In the genomic region with DNA sequence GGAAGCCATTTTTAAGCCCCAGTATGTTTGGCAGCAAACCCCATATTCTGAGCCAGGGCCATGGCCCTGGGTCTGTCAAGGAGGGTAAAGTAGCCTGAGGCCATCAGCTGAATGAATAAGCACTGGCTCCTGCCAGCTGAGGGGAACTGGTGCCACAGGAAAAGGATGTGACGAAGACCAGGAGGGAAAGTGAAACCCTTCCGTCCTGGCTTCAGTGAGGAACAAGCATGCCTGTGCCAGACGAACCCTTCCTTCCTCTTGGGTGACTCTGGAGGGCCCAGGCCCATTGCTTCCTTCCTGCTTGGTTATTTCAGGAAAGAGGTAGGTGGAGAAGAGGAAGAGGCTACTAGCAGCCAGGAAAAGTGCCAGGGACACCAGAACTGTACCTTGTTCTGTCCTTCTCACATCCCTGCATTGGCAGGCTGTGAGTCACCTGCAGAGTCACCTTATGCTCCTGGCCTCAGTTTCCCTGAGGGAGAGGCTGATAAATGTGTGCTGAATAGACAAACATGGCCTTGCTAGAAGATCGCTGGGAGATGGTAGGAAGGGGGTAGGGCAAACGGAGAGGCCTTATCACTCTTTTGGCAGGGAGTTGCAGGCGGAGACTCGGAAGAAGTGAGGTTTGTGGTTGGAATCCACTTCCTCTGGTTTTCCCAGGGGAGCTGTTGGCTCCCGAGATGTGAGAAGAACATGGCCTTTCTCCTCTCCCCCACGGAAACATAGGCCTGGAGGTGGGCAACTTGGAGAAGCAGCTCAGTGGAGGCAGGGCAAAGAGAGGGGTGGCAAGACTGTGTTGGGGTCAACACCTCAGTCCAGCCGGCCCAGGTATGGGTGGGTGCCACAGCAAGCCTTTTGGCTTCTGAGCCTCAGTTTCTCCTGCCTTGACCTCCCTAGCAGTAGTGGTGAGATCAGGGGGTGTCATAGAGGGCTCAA, we compare ENCODE assay signal across 8 cellular contexts. TPM values are rescaled to one million over a fixed set of nuclear protein-coding genes. Genes with fewer than 3 reads are reported as not detected.
A peak's percentile ranks its signal among the peaks of the same experiment; 100 is the strongest.
DNase-seq lines count a peak whose midpoint lies in the region; ATAC-seq and TF ChIP-seq lines count a peak whose summit lies in the region.

No MANE protein-coding gene starts in this region.

- no peak for TF ChIP-seq CTCF in endothelial cell (IDR thresholded peaks at IDR 0.05; ENCODE audit: unreplicated experiment)

- peaks cover 7% of the 10 kb centered on the region for H3K27me3 Mint-ChIP-seq in endothelial cell (ENCODE audit: unreplicated experiment)
- H3K27me3 Mint-ChIP-seq in naive thymus-derived CD4-positive, alpha-beta T cell, result no peaks in the 10 kb centered on the region

- POLR2A ChIA-PET in naive thymus-derived CD4-positive, alpha-beta T cell (lab: Charles Lee), result interaction anchor here (0.7 to 5.1 kb wide), 11 partner anchors 9 to 65 kb away, joined by 3 to 51 read pairs (median 3); partner anchors contain the start of gene BCL2L1

- H3K9me3 ChIP-seq in naive thymus-derived CD4-positive, alpha-beta T cell (ENCODE audit: control insufficient read depth in 2 of 3, low read length in 3 of 3), result no peaks in the 10 kb centered on the region

- peak overlapping the region; percentile 95 for H3K27ac Mint-ChIP-seq in endothelial cell (ENCODE audit: unreplicated experiment)
- peak overlapping the region; percentile 87 to 100 (median 96) for H3K27ac Mint-ChIP-seq in naive thymus-derived CD4-positive, alpha-beta T cell

- no peaks in the 10 kb centered on the region for H3K27me3 ChIP-seq in naive thymus-derived CD4-positive, alpha-beta T cell (ENCODE audit: control insufficient read depth in 2 of 2, insufficient read depth in 2 of 2, low read length in 2 of 2)

- CTCF ChIA-PET in naive thymus-derived CD4-positive, alpha-beta T cell (lab: Charles Lee), result interaction anchor here (1.0 to 3.6 kb wide), 6 partner anchors 8 to 48 kb away, joined by 3 to 23 read pairs (median 4); partner anchors contain the start of gene BCL2L1

- H3K4me1 Mint-ChIP-seq in endothelial cell (ENCODE audit: unreplicated experiment), result peaks cover 68% of the 10 kb centered on the region
- peaks cover 56 to 87% (median 65%) of the 10 kb centered on the region in 7 donors for H3K4me1 Mint-ChIP-seq in naive thymus-derived CD4-positive, alpha-beta T cell

- H3K9me3 Mint-ChIP-seq in endothelial cell (ENCODE audit: unreplicated experiment), result no peaks in the 10 kb centered on the region
- H3K9me3 Mint-ChIP-seq in naive thymus-derived CD4-positive, alpha-beta T cell, result no peaks in the 10 kb centered on the region

- ATAC-seq in GM21723 (IDR thresholded peaks at IDR 0.05; ENCODE audit: unreplicated experiment), result peak; percentile 58
- peak; percentile 85 for ATAC-seq in naive thymus-derived CD4-positive, alpha-beta T cell
- ATAC-seq in HG02840 (IDR thresholded peaks at IDR 0.05; ENCODE audit: low FRiP score, unreplicated experiment), result no peak

- peaks cover 53 to 63% of the 10 kb centered on the region in 2 donors for H3K4me1 ChIP-seq in naive thymus-derived CD4-positive, alpha-beta T cell (ENCODE audit: control insufficient read depth in 2 of 2, insufficient read depth in 2 of 2, low read length in 2 of 2)

- H3K27ac ChIP-seq in naive thymus-derived CD4-positive, alpha-beta T cell (ENCODE audit: low read depth, low read length), result peak overlapping the region; percentile 84

- peak overlapping the region; percentile 88 for H3K4me3 ChIP-seq in naive thymus-derived CD4-positive, alpha-beta T cell (ENCODE audit: low read length)

- intact Hi-C loops in naive thymus-derived CD4-positive, alpha-beta T cell (cut with micrococcal nuclease), result loop anchor here (1.0 to 2.0 kb wide), 6 partner anchors 9 to 48 kb away; no protein-coding TSS in a partner anchor

- H3K4me3 Mint-ChIP-seq in endothelial cell (ENCODE audit: unreplicated experiment), result peak overlapping the region; percentile 13
- H3K4me3 Mint-ChIP-seq in naive thymus-derived CD4-positive, alpha-beta T cell, result peak overlapping the region; percentile 86 to 100 (median 96)

- DNase-seq in COLO829 (ENCODE audit: low spot score) (peak; percentile 92), NCI-H2029 treated with DMSO at 0.1 percent for 48 hours (lab: John Stamatoyannopoulos, UW) (peak; percentile 26), endothelial cell (ENCODE audit: low spot score) (peak; percentile 55)
- peak; percentile 78 for DNase-seq in activated CD8-positive, alpha-beta memory T cell treated with anti-CD3 and anti-CD28 coated beads for 24 hours
- peak; percentile 31 to 65 (median 57) for DNase-seq in naive thymus-derived CD4-positive, alpha-beta T cell
- DNase-seq in stimulated activated naive CD4-positive, alpha-beta T cell treated with Interleukin-2 at 50 U/mL for 16 hours (lab: John Stamatoyannopoulos, UW), result peak; percentile 43

- peaks cover 5% of the 10 kb centered on the region for H3K36me3 Mint-ChIP-seq in endothelial cell (ENCODE audit: low read depth, unreplicated experiment)
- peaks cover 3 to 38% (median 11%) of the 10 kb centered on the region in 5 donors for H3K36me3 Mint-ChIP-seq in naive thymus-derived CD4-positive, alpha-beta T cell

- peaks cover 0 to 10% (median 0%) of the 10 kb centered on the region in 3 experiments for H3K36me3 ChIP-seq in naive thymus-derived CD4-positive, alpha-beta T cell (ENCODE audit: control insufficient read depth in 2 of 3, insufficient read depth in 3 of 3, low read length in 3 of 3)

RNA-seq across cellular contexts. Expression of gene COX4I2, which starts 37.4 kb away (rescaled TPM):
- not detected for total RNA-seq in endothelial cell (ENCODE audit: unreplicated experiment)
- not detected for total RNA-seq in naive thymus-derived CD4-positive, alpha-beta T cell
- polyA plus RNA-seq in naive thymus-derived CD4-positive, alpha-beta T cell, result not detected

RNA-seq across cellular contexts. Expression of gene BCL2L1, which starts 47.5 kb away (rescaled TPM):
- total RNA-seq in endothelial cell (ENCODE audit: unreplicated experiment), result 52.9 TPM
- total RNA-seq in naive thymus-derived CD4-positive, alpha-beta T cell, result 100 to 1,000 TPM in 1 of 5 experiments, 10 to 100 TPM in 4; 15.0 to 111 (median 19.4) TPM
- 10 to 100 TPM; 11.5 to 12.7 TPM for polyA plus RNA-seq in naive thymus-derived CD4-positive, alpha-beta T cell

Comparison
In these comparisons a context has a peak if more than half of its experiments do, and no peak if none do; other contexts are left out.
1. DNase-seq: peak in every context shown above with its lines; median percentile 92 in COLO829; 78 in activated CD8-positive, alpha-beta memory T cell treated with anti-CD3 and anti-CD28 coated beads for 24 hours; 57 in naive thymus-derived CD4-positive, alpha-beta T cell; 55 in endothelial cell; 43 in stimulated activated naive CD4-positive, alpha-beta T cell treated with Interleukin-2 at 50 U/mL for 16 hours; 26 in NCI-H2029 treated with DMSO at 0.1 percent for 48 hours.